16 cellular contexts compared by ENCODE assay signal in genomic region chr14:82501554-82501953, GRCh38.
"Had no signal": no experiment of that assay in that cellular context is flagged by ENCODE, and none has a peak within 500 bp of the region (broad histone marks: within the 10 kb centered on the region; RNA-seq: fewer than 3 reads in every experiment).

No MANE protein-coding gene starts in this region.

- ATAC-seq: activated CD4-positive, CD25-positive, alpha-beta regulatory T cell treated with anti-CD3 and anti-CD28 coated beads, Interleukin-2, amount 50 U/mL, for 24 hours; activated CD8-positive, alpha-beta T cell treated with anti-CD3 and anti-CD28 coated beads, Interleukin-2, amount 10 ng/mL, durations not matched to agents 7 days and 5 days; effector memory CD8-positive, alpha-beta T cell; left lung; stimulated activated naive CD8-positive, alpha-beta T cell treated with anti-CD3 and anti-CD28 coated beads, Interleukin-15, Interleukin-2, amounts not matched to agents 100 U/mL and 50 U/mL, for 24 hours had no signal

- DNase-seq: activated CD4-positive, alpha-beta T cell treated with anti-CD3 and anti-CD28 coated beads, Interleukin-2, amount 10 ng/mL, durations not matched to agents 7 days and 5 days; activated CD8-positive, alpha-beta T cell treated with anti-CD3 and anti-CD28 coated beads, Interleukin-2, amount 10 ng/mL, durations not matched to agents 7 days and 5 days; activated naive CD4-positive, alpha-beta T cell treated with Interleukin-2 at 50 U/mL for 16 hours; activated naive CD8-positive, alpha-beta T cell treated with anti-CD3 and anti-CD28 coated beads, Interleukin-2, amount 10 ng/mL, durations not matched to agents 7 days and 5 days; activated T-cell treated with anti-CD3 and anti-CD28 coated beads, Interleukin-2, amount 50 U/mL, for 24 hours; caudate nucleus; effector memory CD8-positive, alpha-beta T cell; hypothalamus; left lung; naive B cell; stimulated activated naive CD8-positive, alpha-beta T cell treated with anti-CD3 and anti-CD28 coated beads, Interleukin-15, Interleukin-2, amounts not matched to agents 100 U/mL and 50 U/mL, for 24 hours; substantia nigra; T-helper 9 cell; tibial artery had no signal

- H3K36me3 ChIP-seq: left lung, tibial artery, vagina had no signal

- H3K9me3 ChIP-seq: left lung, tibial artery, vagina had no signal

- H3K4me1 ChIP-seq: vagina had no signal

- H3K27me3 ChIP-seq: left lung, tibial artery, vagina had no signal

- H3K27ac ChIP-seq: left lung, tibial artery, vagina had no signal

- H3K4me3 ChIP-seq: left lung, tibial artery, vagina had no signal
